In genomic region chr17:48598727-48599126, GRCh38 we compare ENCODE assay signal across 14 cellular contexts. TPM values are rescaled to one million over a fixed set of nuclear protein-coding genes. Genes with fewer than 3 reads are reported as not detected.
DNase-seq lines count a peak whose midpoint lies in the region; ATAC-seq and TF ChIP-seq lines count a peak whose summit lies in the region.
"Had no signal": no experiment of that assay in that cellular context is flagged by ENCODE, and none has a peak within 500 bp of the region (broad histone marks: within the 10 kb centered on the region; RNA-seq: fewer than 3 reads in every experiment).

No MANE protein-coding gene starts in this region.

- no peak overlapping the region for H2BK15ac ChIP-seq in mesenchymal stem cell (ENCODE audit: low read depth, poor library complexity, severe bottlenecking)

- WGBS in mesenchymal stem cell, result 0% methylated on average over 6 of the region's 7 CpGs

- TF ChIP-seq CTCF in dorsolateral prefrontal cortex (IDR thresholded peaks at IDR 0.05 in 54 of 56, conservative IDR thresholded peaks at IDR 0.05 in 2 of 56; ENCODE audit: low read depth in 1 of 56, partially characterized antibody in 56 of 56), result no peak

- peak overlapping the region; percentile 88 for H3K4me3 Mint-ChIP-seq in activated naive CD8-positive, alpha-beta T cell
- no peak overlapping the region for H3K4me3 Mint-ChIP-seq in activated naive CD8-positive, alpha-beta T cell treated with anti-CD3 and anti-CD28 coated beads for 36 hours
- peak overlapping the region; percentile 83 for H3K4me3 Mint-ChIP-seq in activated naive CD8-positive, alpha-beta T cell treated with anti-CD3 and anti-CD28 coated beads, Interleukin-2, amount 10 ng/mL, durations not matched to agents 7 days and 5 days

- H3K4me3 ChIP-seq in mesenchymal stem cell (ENCODE audit: insufficient read depth in 1 of 2, low read depth in 1 of 2, low read length in 2 of 2) (peak overlapping the region in 1 of 2 experiments; percentile 87), dorsolateral prefrontal cortex (no peak overlapping the region)

- H2AFZ ChIP-seq in mesenchymal stem cell (ENCODE audit: low read depth, low read length), result no peak overlapping the region

- H3K27ac Mint-ChIP-seq in activated naive CD8-positive, alpha-beta T cell, result no peak overlapping the region
- no peak overlapping the region for H3K27ac Mint-ChIP-seq in activated naive CD8-positive, alpha-beta T cell treated with anti-CD3 and anti-CD28 coated beads for 36 hours
- no peak overlapping the region for H3K27ac Mint-ChIP-seq in activated naive CD8-positive, alpha-beta T cell treated with anti-CD3 and anti-CD28 coated beads, Interleukin-2, amount 10 ng/mL, durations not matched to agents 7 days and 5 days
- H3K27ac Mint-ChIP-seq: HFFc6 had no signal

- peak overlapping the region; percentile 30 to 37 for H3K18ac ChIP-seq in mesenchymal stem cell (ENCODE audit: low read depth in 1 of 2, low read length in 2 of 2)

- no peaks in the 10 kb centered on the region for H3K36me3 Mint-ChIP-seq in activated naive CD8-positive, alpha-beta T cell
- no peaks in the 10 kb centered on the region for H3K36me3 Mint-ChIP-seq in activated naive CD8-positive, alpha-beta T cell treated with anti-CD3 and anti-CD28 coated beads for 36 hours
- H3K36me3 Mint-ChIP-seq in activated naive CD8-positive, alpha-beta T cell treated with anti-CD3 and anti-CD28 coated beads, Interleukin-2, amount 10 ng/mL, durations not matched to agents 7 days and 5 days, result no peaks in the 10 kb centered on the region

- peak overlapping the region; percentile 91 for H3K9ac ChIP-seq in mesenchymal stem cell (ENCODE audit: low read length)

- H3K4me1 ChIP-seq in mesenchymal stem cell (ENCODE audit: control insufficient read depth, insufficient read depth, low read depth, low read length), result peaks cover 43% of the 10 kb centered on the region

- peaks cover 19 to 24% of the 10 kb centered on the region in 2 experiments for H3K36me3 ChIP-seq in mesenchymal stem cell (ENCODE audit: control insufficient read depth in 1 of 2, insufficient read depth in 2 of 2, low read depth in 1 of 2, low read length in 2 of 2)
- H3K36me3 ChIP-seq: cardiac muscle cell, esophagus squamous epithelium, spleen, uterus had no signal

- no peaks in the 10 kb centered on the region for H3K79me1 ChIP-seq in mesenchymal stem cell (replicated peaks; ENCODE audit: low read length, poor library complexity, severe bottlenecking)

- peak overlapping the region in 1 of 2 experiments; percentile 9 for H3K23ac ChIP-seq in mesenchymal stem cell (ENCODE audit: low read length in 2 of 2)

- peaks cover 30% of the 10 kb centered on the region for H3K4me1 Mint-ChIP-seq in activated naive CD8-positive, alpha-beta T cell (ENCODE audit: low read depth)
- H3K4me1 Mint-ChIP-seq in activated naive CD8-positive, alpha-beta T cell treated with anti-CD3 and anti-CD28 coated beads for 36 hours, result peaks cover 32% of the 10 kb centered on the region
- peaks cover 40% of the 10 kb centered on the region for H3K4me1 Mint-ChIP-seq in activated naive CD8-positive, alpha-beta T cell treated with anti-CD3 and anti-CD28 coated beads, Interleukin-2, amount 10 ng/mL, durations not matched to agents 7 days and 5 days

- no peak for DNase-seq in activated naive CD8-positive, alpha-beta T cell treated with anti-CD3 and anti-CD28 coated beads for 36 hours
- no peak for DNase-seq in activated naive CD8-positive, alpha-beta T cell treated with anti-CD3 and anti-CD28 coated beads, Interleukin-2, amount 10 ng/mL, durations not matched to agents 7 days and 5 days
- DNase-seq in mesenchymal stem cell (no peak), dorsolateral prefrontal cortex (no peak)
- DNase-seq in activated effector memory CD4-positive, alpha-beta T cell treated with anti-CD3 and anti-CD28 coated beads, Interleukin-2, amount 50 U/mL, for 16 hours, result no peak
- no peak for DNase-seq in stimulated activated CD8-positive, alpha-beta memory T cell treated with anti-CD3 and anti-CD28 coated beads, Interleukin-4, amount 100 ng/mL, for 48 hours
- DNase-seq: esophagus squamous epithelium, HFFc6, spleen, T1000 had no signal

- peak overlapping the region in 1 of 2 experiments; percentile 90 for H3K14ac ChIP-seq in mesenchymal stem cell (ENCODE audit: low read length in 2 of 2)

- H3K27me3 ChIP-seq in mesenchymal stem cell (ENCODE audit: control insufficient read depth in 1 of 2, insufficient read depth in 1 of 2, low read length in 2 of 2) (no peaks in the 10 kb centered on the region), dorsolateral prefrontal cortex (peaks cover 38 to 100% (median 98%) of the 10 kb centered on the region in 45 donors)

- no peak overlapping the region for H4K8ac ChIP-seq in mesenchymal stem cell (ENCODE audit: low read length)

- peak overlapping the region in 1 of 2 experiments; percentile 11 for H2BK12ac ChIP-seq in mesenchymal stem cell (ENCODE audit: low read length in 2 of 2)

- intact Hi-C loops in dorsolateral prefrontal cortex (cut with DNase I), result loop anchor here in 1 of 2 donors (10.0 kb wide), 1 partner anchor 406 kb away; no protein-coding TSS in a partner anchor

- H3K9me3 Mint-ChIP-seq in activated naive CD8-positive, alpha-beta T cell (ENCODE audit: low read depth), result no peaks in the 10 kb centered on the region
- no peaks in the 10 kb centered on the region for H3K9me3 Mint-ChIP-seq in activated naive CD8-positive, alpha-beta T cell treated with anti-CD3 and anti-CD28 coated beads for 36 hours
- no peaks in the 10 kb centered on the region for H3K9me3 Mint-ChIP-seq in activated naive CD8-positive, alpha-beta T cell treated with anti-CD3 and anti-CD28 coated beads, Interleukin-2, amount 10 ng/mL, durations not matched to agents 7 days and 5 days
- H3K9me3 Mint-ChIP-seq: HFFc6 had no signal

- H3K4ac ChIP-seq in mesenchymal stem cell (ENCODE audit: low read depth in 1 of 2, low read length in 2 of 2), result peak overlapping the region; percentile 36 to 83

- no peak overlapping the region for H2BK120ac ChIP-seq in mesenchymal stem cell (ENCODE audit: low read depth, low read length)

- no peak overlapping the region for H2BK5ac ChIP-seq in mesenchymal stem cell (ENCODE audit: low read depth, low read length, poor library complexity, severe bottlenecking)

- POLR2A ChIA-PET in activated naive CD8-positive, alpha-beta T cell treated with anti-CD3 and anti-CD28 coated beads, Interleukin-2, amount 10 ng/mL, durations not matched to agents 7 days and 5 days (lab: Charles Lee), result interaction anchor here (0.6 kb wide), 1 partner anchor 465 kb away, joined by 3 read pairs; no protein-coding TSS in a partner anchor

- H3K9me3 ChIP-seq in mesenchymal stem cell (ENCODE audit: control insufficient read depth, low read length), result no peaks in the 10 kb centered on the region
- H3K9me3 ChIP-seq: esophagus squamous epithelium, spleen, uterus had no signal

- peak overlapping the region; percentile 73 for H3K4me2 ChIP-seq in mesenchymal stem cell (ENCODE audit: low read length, poor library complexity, severe bottlenecking)

- peak overlapping the region; percentile 47 for H4K91ac ChIP-seq in mesenchymal stem cell (ENCODE audit: low read length)

- ATAC-seq in activated naive CD8-positive, alpha-beta T cell treated with anti-CD3 and anti-CD28 coated beads, Interleukin-2, amount 10 ng/mL, durations not matched to agents 7 days and 5 days (ENCODE audit: low read depth), result no peak
- no peak for ATAC-seq in GM21447 (IDR thresholded peaks at IDR 0.05; ENCODE audit: unreplicated experiment)

- no peak overlapping the region for H2AK5ac ChIP-seq in mesenchymal stem cell (ENCODE audit: low read length, severe bottlenecking)

- peaks cover 58% of the 10 kb centered on the region for H3K27me3 Mint-ChIP-seq in activated naive CD8-positive, alpha-beta T cell
- peaks cover 98% of the 10 kb centered on the region for H3K27me3 Mint-ChIP-seq in activated naive CD8-positive, alpha-beta T cell treated with anti-CD3 and anti-CD28 coated beads for 36 hours
- peaks cover 96% of the 10 kb centered on the region for H3K27me3 Mint-ChIP-seq in activated naive CD8-positive, alpha-beta T cell treated with anti-CD3 and anti-CD28 coated beads, Interleukin-2, amount 10 ng/mL, durations not matched to agents 7 days and 5 days

- H3K27ac ChIP-seq in mesenchymal stem cell (ENCODE audit: low read length, poor library complexity, severe bottlenecking) (peak overlapping the region; percentile 60), dorsolateral prefrontal cortex (no peak overlapping the region)
- H3K27ac ChIP-seq: cardiac muscle cell had no signal

RNA-seq across cellular contexts. Expression of gene HOXB5, which starts 5.1 kb away (rescaled TPM):
- total RNA-seq in activated naive CD8-positive, alpha-beta T cell treated with anti-CD3 and anti-CD28 coated beads for 36 hours, result not detected
- not detected for total RNA-seq in activated naive CD8-positive, alpha-beta T cell treated with anti-CD3 and anti-CD28 coated beads, Interleukin-2, amount 10 ng/mL, durations not matched to agents 7 days and 5 days
- polyA plus RNA-seq in mesenchymal stem cell (2013, experiment 1 of 2), result 15.0 TPM
- 14.1 TPM for polyA plus RNA-seq in mesenchymal stem cell (2013, experiment 2 of 2)
- total RNA-seq in dorsolateral prefrontal cortex, result under 1 TPM in 1 of 120 experiments, not detected in 119; 0.23 TPM
- total RNA-seq: esophagus squamous epithelium, HFFc6 had no signal

RNA-seq across cellular contexts. Expression of gene HOXB6, which starts 6.1 kb away (rescaled TPM):
- total RNA-seq in activated naive CD8-positive, alpha-beta T cell treated with anti-CD3 and anti-CD28 coated beads for 36 hours, result not detected
- not detected for total RNA-seq in activated naive CD8-positive, alpha-beta T cell treated with anti-CD3 and anti-CD28 coated beads, Interleukin-2, amount 10 ng/mL, durations not matched to agents 7 days and 5 days
- 37.1 TPM for polyA plus RNA-seq in mesenchymal stem cell (2013, experiment 1 of 2)
- polyA plus RNA-seq in mesenchymal stem cell (2013, experiment 2 of 2), result 35.9 TPM
- under 1 TPM in 4 of 120 experiments, not detected in 116; 0.26 to 0.35 (median 0.29) TPM for total RNA-seq in dorsolateral prefrontal cortex
- total RNA-seq: HFFc6 had no signal
- polyA plus RNA-seq: cardiac muscle cell had no signal

RNA-seq across cellular contexts. Expression of gene HOXB3, which starts 8.7 kb away (rescaled TPM):
- total RNA-seq in activated naive CD8-positive, alpha-beta T cell treated with anti-CD3 and anti-CD28 coated beads for 36 hours, result 1 to 10 TPM; 1.4 to 2.0 TPM
- 10 to 100 TPM; 10.5 to 13.6 TPM for total RNA-seq in activated naive CD8-positive, alpha-beta T cell treated with anti-CD3 and anti-CD28 coated beads, Interleukin-2, amount 10 ng/mL, durations not matched to agents 7 days and 5 days
- polyA plus RNA-seq in mesenchymal stem cell (2013, experiment 1 of 2), result 39.4 TPM
- polyA plus RNA-seq in mesenchymal stem cell (2013, experiment 2 of 2), result 35.7 TPM
- total RNA-seq in dorsolateral prefrontal cortex, result 1 to 10 TPM in 2 of 120 experiments, under 1 TPM in 18, not detected in 100; 0.11 to 1.4 (median 0.58) TPM
- total RNA-seq: HFFc6 had no signal

RNA-seq across cellular contexts. Expression of gene HOXB7, which starts 12.1 kb away (rescaled TPM):
- 1 to 10 TPM in 1 of 2 experiments, under 1 TPM in 1; 0.62 to 1.4 TPM for total RNA-seq in activated naive CD8-positive, alpha-beta T cell treated with anti-CD3 and anti-CD28 coated beads for 36 hours
- total RNA-seq in activated naive CD8-positive, alpha-beta T cell treated with anti-CD3 and anti-CD28 coated beads, Interleukin-2, amount 10 ng/mL, durations not matched to agents 7 days and 5 days, result 1 to 10 TPM in 1 of 2 experiments, under 1 TPM in 1; 0.80 to 1.0 TPM
- 108 TPM for polyA plus RNA-seq in mesenchymal stem cell (2013, experiment 1 of 2)
- polyA plus RNA-seq in mesenchymal stem cell (2013, experiment 2 of 2), result 115 TPM
- total RNA-seq in dorsolateral prefrontal cortex, result under 1 TPM in 7 of 120 experiments, not detected in 113; 0.37 to 0.69 (median 0.42) TPM
- total RNA-seq: cardiac muscle cell, HFFc6 had no signal
- polyA plus RNA-seq: cardiac muscle cell had no signal

RNA-seq across cellular contexts. Expression of gene HOXB8, which starts 16.4 kb away (rescaled TPM):
- not detected for total RNA-seq in activated naive CD8-positive, alpha-beta T cell treated with anti-CD3 and anti-CD28 coated beads for 36 hours
- not detected for total RNA-seq in activated naive CD8-positive, alpha-beta T cell treated with anti-CD3 and anti-CD28 coated beads, Interleukin-2, amount 10 ng/mL, durations not matched to agents 7 days and 5 days
- polyA plus RNA-seq in mesenchymal stem cell (2013, experiment 1 of 2), result 53.4 TPM
- polyA plus RNA-seq in mesenchymal stem cell (2013, experiment 2 of 2), result 50.0 TPM
- not detected for total RNA-seq in dorsolateral prefrontal cortex
- total RNA-seq: cardiac muscle cell, esophagus squamous epithelium, HFFc6, spleen had no signal
- polyA plus RNA-seq: cardiac muscle cell had no signal
